In genomic region chr16:21302454-21302853, GRCh38 we compare ENCODE assay signal across 8 cellular contexts. TPM values are rescaled to one million over a fixed set of nuclear protein-coding genes. Genes with fewer than 3 reads are reported as not detected.
DNase-seq lines count a peak whose midpoint lies in the region; ATAC-seq and TF ChIP-seq lines count a peak whose summit lies in the region.

No MANE protein-coding gene starts in this region.

- H4K20me1 ChIP-seq in hepatocyte (ENCODE audit: insufficient read depth, poor library complexity, severe bottlenecking): no peaks in the 10 kb centered on the region

- no peaks in the 10 kb centered on the region for H3K36me3 ChIP-seq in ACC112 (ENCODE audit: insufficient read depth, low read length)
- H3K36me3 ChIP-seq in hepatocyte (replicated peaks; ENCODE audit: insufficient read depth, low read depth): no peaks in the 10 kb centered on the region

- H3K9me3 Mint-ChIP-seq in T-cell: no peaks in the 10 kb centered on the region

- H3K4me3 Mint-ChIP-seq in T-cell: peak overlapping the region; percentile 56 to 97 (median 86)

- H3K27ac Mint-ChIP-seq in T-cell: no peak overlapping the region

- H3K9me2 ChIP-seq in hepatocyte (replicated peaks; ENCODE audit: insufficient read depth): no peaks in the 10 kb centered on the region

- H2AFZ ChIP-seq in ACC112 (ENCODE audit: low read length, unreplicated experiment) (peak overlapping the region; percentile 26), hepatocyte (no peak overlapping the region)

- H3K4me3 ChIP-seq in ACC112 (ENCODE audit: low read depth, low read length) (peak overlapping the region; percentile 88), GM08714 (ENCODE audit: low read length) (peak overlapping the region; percentile 73; the same call in 1 of the 2 replicates), hepatocyte (no peak overlapping the region)

- no peaks in the 10 kb centered on the region for H3K36me3 Mint-ChIP-seq in T-cell

- H3K27me3 Mint-ChIP-seq in T-cell: peaks cover 4 to 16% of the 10 kb centered on the region in 2 donors

- 15% methylated on average over 3 of the region's 3 CpGs for WGBS in hepatocyte (ENCODE audit: low lambda C conversion rate, missing lambda C conversion rate)

- no peak for DNase-seq in T-cell
- DNase-seq in hepatocyte (ENCODE audit: low spot score): peak; percentile 25
- DNase-seq in HUDEP-2 (lab: John Stamatoyannopoulos, UW; ENCODE audit: unreplicated experiment in 76 of 76): no peak
- no peak for DNase-seq in superior temporal gyrus (ENCODE audit: extremely low spot score)
- DNase-seq in GM20000 (ENCODE audit: low spot score): no peak
- DNase-seq in T1000 (lab: John Stamatoyannopoulos, UW): no peak

- peak overlapping the region; percentile 87 for H3K27ac ChIP-seq in ACC112 (ENCODE audit: low read depth, low read length)
- peak overlapping the region; percentile 68 for H3K27ac ChIP-seq in hepatocyte

- H3K4me1 ChIP-seq in ACC112 (ENCODE audit: control insufficient read depth, insufficient read depth, low read length, unreplicated experiment): peaks cover 23% of the 10 kb centered on the region
- H3K4me1 ChIP-seq in hepatocyte (ENCODE audit: insufficient read depth): no peaks in the 10 kb centered on the region

- H3K27me3 ChIP-seq in ACC112 (ENCODE audit: insufficient read depth, low read length) (no peaks in the 10 kb centered on the region), hepatocyte (no peaks in the 10 kb centered on the region)

- peaks cover 12% of the 10 kb centered on the region for H3K79me2 ChIP-seq in ACC112 (ENCODE audit: control insufficient read depth, insufficient read depth, low read length, unreplicated experiment)
- H3K79me2 ChIP-seq in hepatocyte: no peaks in the 10 kb centered on the region

- CTCF ChIA-PET in T-cell (lab: Charles Lee): no interaction called here

- H3K4me2 ChIP-seq in hepatocyte: peak overlapping the region; percentile 87

- no peak for TF ChIP-seq CTCF in hepatocyte (IDR thresholded peaks at IDR 0.05; ENCODE audit: poor library complexity)
- TF ChIP-seq CTCF in GM20000 (IDR thresholded peaks at IDR 0.05; ENCODE audit: extremely low read depth, missing control alignments): no peak

- no peaks in the 10 kb centered on the region for H3K9me3 ChIP-seq in hepatocyte (ENCODE audit: low read depth)

- no peak for ATAC-seq in T-cell (replicated peaks in 1 of 4)

- peaks cover 22 to 27% (median 27%) of the 10 kb centered on the region in 3 donors for H3K4me1 Mint-ChIP-seq in T-cell

- POLR2A ChIA-PET in T-cell (lab: Charles Lee): no interaction called here

RNA-seq across cellular contexts. Expression of gene CRYM, which starts 24.4 kb away (rescaled TPM):
- under 1 TPM in 2 of 5 donors, not detected in 3; 0.19 to 0.23 TPM for total RNA-seq in T-cell
- 4.9 and 5.7 TPM in 2 replicates for total RNA-seq in hepatocyte
- polyA plus RNA-seq in hepatocyte: 6.1 and 6.3 TPM in 2 replicates
